ENCODE assay signal across 23 cellular contexts in the genomic region with DNA sequence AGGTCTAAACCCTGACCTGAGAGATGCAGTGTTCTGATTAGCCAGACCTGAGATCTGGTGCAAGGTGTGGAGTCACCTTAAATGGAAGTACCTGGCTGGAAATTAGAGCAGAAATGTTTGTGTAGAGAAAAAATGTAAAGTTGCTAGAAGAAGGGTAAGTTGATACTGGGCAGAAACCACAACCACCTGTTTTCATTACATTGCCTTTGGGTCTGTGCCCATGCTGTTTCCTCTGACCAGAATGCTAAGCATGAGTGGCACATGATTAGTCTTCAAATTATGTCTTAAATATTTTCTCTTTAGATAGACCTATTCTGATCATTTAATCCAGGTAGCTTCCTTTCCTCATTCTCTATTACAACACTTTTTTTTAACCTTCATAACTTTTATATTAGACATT.
DNase-seq lines count a peak whose midpoint lies in the region; ATAC-seq and TF ChIP-seq lines count a peak whose summit lies in the region.
"Had no signal": no experiment of that assay in that cellular context is flagged by ENCODE, and none has a peak within 500 bp of the region (broad histone marks: within the 10 kb centered on the region; RNA-seq: fewer than 3 reads in every experiment).

No MANE protein-coding gene starts in this region.

- H2AFZ ChIP-seq in KMS-11 (ENCODE audit: low read depth) (no peak overlapping the region), PC-3 (ENCODE audit: low read length) (no peak overlapping the region)

- POLR2A ChIA-PET in PC-3 (lab: Charles Lee; ENCODE audit: unreplicated experiment) = no interaction called here

- no peaks in the 10 kb centered on the region for H4K20me1 ChIP-seq in KMS-11 (ENCODE audit: insufficient read depth)
- H4K20me1 ChIP-seq in PC-3 (ENCODE audit: low read length) = no peaks in the 10 kb centered on the region

- H3K27me3 ChIP-seq in KMS-11 (ENCODE audit: insufficient read depth, low read depth) (no peaks in the 10 kb centered on the region), PC-3 (ENCODE audit: low read length) (no peaks in the 10 kb centered on the region), sigmoid colon (no peaks in the 10 kb centered on the region)
- H3K27me3 ChIP-seq: adrenal gland, esophagus squamous epithelium, gastrocnemius medialis had no signal

- peak; percentile 6 for DNase-seq in Daoy (ENCODE audit: low read depth)
- peak; percentile 88 for DNase-seq in PC-3
- peak; percentile 17 for DNase-seq in iPS-NIHi11 (ENCODE audit: low spot score)
- no peak for DNase-seq in sigmoid colon
- no peak for DNase-seq in stimulated activated naive CD4-positive, alpha-beta T cell (lab: John Stamatoyannopoulos, UW)
- DNase-seq: activated CD8-positive, alpha-beta memory T cell treated with anti-CD3 and anti-CD28 coated beads for 24 hours; activated T-cell treated with anti-CD3 and anti-CD28 coated beads, Interleukin-2, amount 50 U/mL, for 4 hours; adrenal gland; effector memory CD8-positive, alpha-beta T cell; esophagus squamous epithelium; gastrocnemius medialis; islet precursor cell; NCI-H1694 treated with DMSO at 0.1 percent for 48 hours; retina; stimulated activated CD4-positive, alpha-beta T cell treated with anti-CD3 and anti-CD28 coated beads, Interleukin-12 subunit alpha, Interleukin-12 subunit beta, amount 100 ng/mL, for 4 hours; stimulated activated naive CD8-positive, alpha-beta T cell treated with anti-CD3 and anti-CD28 coated beads, Interleukin-15, Interleukin-2, amounts not matched to agents 100 U/mL and 50 U/mL, for 24 hours; T-helper 17 cell had no signal

- H3K27ac ChIP-seq in KMS-11 (peak overlapping the region; percentile 32; the same call in 1 of the 2 replicates), PC-3 (ENCODE audit: low read length) (peak overlapping the region; percentile 8; the same call in 1 of the 2 replicates), sigmoid colon (no peak overlapping the region)
- H3K27ac ChIP-seq: adrenal gland, esophagus squamous epithelium, gastrocnemius medialis, thoracic aorta had no signal

- no peak overlapping the region for H3K9ac ChIP-seq in KMS-11
- no peak overlapping the region for H3K9ac ChIP-seq in PC-3 (ENCODE audit: low read length)

- BruUV-seq in PC-3 (replicated peaks; lab: Mats Ljungman, UMichigan) = no TSS peak

- no peaks in the 10 kb centered on the region for H3K9me3 ChIP-seq in PC-3 (ENCODE audit: low read length)
- H3K9me3 ChIP-seq in sigmoid colon = peaks cover 0 to 13% (median 3%) of the 10 kb centered on the region in 4 donors
- H3K9me3 ChIP-seq: gastrocnemius medialis had no signal

- TF ChIP-seq POLR2A in sigmoid colon (IDR thresholded peaks at IDR 0.05) = no peak

- H3K9me2 ChIP-seq in PC-3 (replicated peaks; ENCODE audit: low read length) = no peaks in the 10 kb centered on the region

- H3K36me3 ChIP-seq in KMS-11 (ENCODE audit: insufficient read depth) (no peaks in the 10 kb centered on the region), PC-3 (ENCODE audit: low read depth, low read length) (no peaks in the 10 kb centered on the region), sigmoid colon (peaks cover 0 to 16% (median 0%) of the 10 kb centered on the region in 4 donors)
- H3K36me3 ChIP-seq: adrenal gland, gastrocnemius medialis had no signal

- no peak overlapping the region for H3K4me3 ChIP-seq in KMS-11 (IDR thresholded peaks at IDR 0.05; ENCODE audit: insufficient read depth, low read depth, low read length)
- H3K4me3 ChIP-seq in PC-3 (ENCODE audit: low read length) = no peak overlapping the region
- no peak overlapping the region for H3K4me3 ChIP-seq in sigmoid colon
- H3K4me3 ChIP-seq: adrenal gland, esophagus squamous epithelium, gastrocnemius medialis, K562, thoracic aorta had no signal

- H3K79me2 ChIP-seq in KMS-11 (ENCODE audit: insufficient read depth, low read depth) = no peaks in the 10 kb centered on the region
- H3K79me2 ChIP-seq in PC-3 (ENCODE audit: low read length) = no peaks in the 10 kb centered on the region

- H3K4me2 ChIP-seq in KMS-11 (peak overlapping the region; percentile 77), PC-3 (ENCODE audit: low read length) (peak overlapping the region; percentile 47)

- H3F3A ChIP-seq in PC-3 (ENCODE audit: low read length, unreplicated experiment) = peaks cover 7% of the 10 kb centered on the region

- CTCF ChIA-PET in PC-3 (lab: Charles Lee) = interaction anchor here (0.7 kb wide), 1 partner anchor 79 kb away, joined by 5 read pairs; no protein-coding TSS in a partner anchor

- peaks cover 49% of the 10 kb centered on the region for H3K4me1 ChIP-seq in KMS-11 (ENCODE audit: low read depth, poor library complexity, severe bottlenecking)
- peaks cover 42% of the 10 kb centered on the region for H3K4me1 ChIP-seq in PC-3 (ENCODE audit: insufficient read depth, low read length)
- no peaks in the 10 kb centered on the region for H3K4me1 ChIP-seq in sigmoid colon
- H3K4me1 ChIP-seq: adrenal gland, esophagus squamous epithelium had no signal

- TF ChIP-seq CTCF in KMS-11 (conservative IDR thresholded peaks at IDR 0.05; ENCODE audit: low read depth, low read length) = no peak
- TF ChIP-seq CTCF in PC-3 (conservative IDR thresholded peaks at IDR 0.05; ENCODE audit: low read depth, low read length) = no peak
- no peak for TF ChIP-seq CTCF in sigmoid colon (IDR thresholded peaks at IDR 0.05)

- intact Hi-C loops in PC-3 (cut with micrococcal nuclease) = no loop called here
- intact Hi-C loops in sigmoid colon (cut with DNase I) = no loop called here

- no peak for TF ChIP-seq EP300 in sigmoid colon (IDR thresholded peaks at IDR 0.05)

- ATAC-seq in PC-3 = peak; percentile 59
- no peak for ATAC-seq in GM21515 (IDR thresholded peaks at IDR 0.05; ENCODE audit: unreplicated experiment)
- ATAC-seq: activated T-cell treated with anti-CD3 and anti-CD28 coated beads, Interleukin-2, amount 50 U/mL, for 4 hours; effector memory CD8-positive, alpha-beta T cell; gastrocnemius medialis; K562; natural killer cell treated with Interleukin-12 subunit alpha and Interleukin-12 subunit beta and Interleukin-15 and Interleukin-18, amount 100 ng/mL, for 72 hours; Panc1; stimulated activated naive CD8-positive, alpha-beta T cell treated with anti-CD3 and anti-CD28 coated beads, Interleukin-15, Interleukin-2, amounts not matched to agents 100 U/mL and 50 U/mL, for 24 hours; T-helper 17 cell had no signal

Comparison
In these comparisons a context has a peak if more than half of its experiments do, and no peak if none do; other contexts are left out.
1. DNase-seq: peak in Daoy (single experiment), PC-3 (single experiment) and iPS-NIHi11 (single experiment); none in sigmoid colon (single experiment) and stimulated activated naive CD4-positive, alpha-beta T cell (0 of 6).
2. H3K27ac ChIP-seq: peak in KMS-11 (single experiment) and PC-3 (single experiment); none in sigmoid colon (0 of 4).